Comparison of ENCODE assay signal across 18 cellular contexts in genomic region chr5:128290152-128290858, GRCh38.
DNase-seq lines count a peak whose midpoint lies in the region; ATAC-seq, FAIRE-seq and TF ChIP-seq lines count a peak whose summit lies in the region.
"Had no signal": no experiment of that assay in that cellular context is flagged by ENCODE, and none has a peak within 500 bp of the region (broad histone marks: within the 10 kb centered on the region; RNA-seq: fewer than 3 reads in every experiment).

No MANE protein-coding gene starts in this region.

- no peak overlapping the region for H2BK12ac ChIP-seq in H1 (ENCODE audit: low read depth, low read length)

- no peak overlapping the region for H4K8ac ChIP-seq in H1 (ENCODE audit: extremely low read depth, insufficient read depth, low read length)

- no peak overlapping the region for H3K14ac ChIP-seq in H1 (ENCODE audit: insufficient read length)

- TF ChIP-seq EP300 in H1 (IDR thresholded peaks at IDR 0.05; ENCODE audit: borderline replicate concordance in 1 of 2, low read depth in 2 of 2, low read length in 2 of 2): no peak

- no peaks in the 10 kb centered on the region for H3F3A ChIP-seq in PC-9 (ENCODE audit: insufficient read depth, low read depth)

- H2BK5ac ChIP-seq in H1 (ENCODE audit: low read depth, low read length): no peak overlapping the region

- peaks cover 19% of the 10 kb centered on the region for H3K36me3 Mint-ChIP-seq in neural crest cell (ENCODE audit: low read depth)
- H3K36me3 Mint-ChIP-seq: activated naive CD4-positive, alpha-beta T cell treated with anti-CD3 and anti-CD28 coated beads, Interleukin-2, amount 50 U/mL, for 24 hours had no signal

- no peaks in the 10 kb centered on the region for H3K27me3 Mint-ChIP-seq in neural crest cell (ENCODE audit: low read depth)
- H3K27me3 Mint-ChIP-seq: activated naive CD4-positive, alpha-beta T cell treated with anti-CD3 and anti-CD28 coated beads, Interleukin-2, amount 50 U/mL, for 24 hours had no signal

- no peak overlapping the region for H2BK120ac ChIP-seq in H1 (replicated peaks; ENCODE audit: low read depth, low read length)

- H3K4me1 ChIP-seq in HEK293 (ENCODE audit: control insufficient read depth, insufficient read depth, low read length): peaks cover 3% of the 10 kb centered on the region; the same call in 1 of the 2 replicates
- H3K4me1 ChIP-seq in PC-9 (replicated peaks; ENCODE audit: insufficient read depth): no peaks in the 10 kb centered on the region
- no peaks in the 10 kb centered on the region for H3K4me1 ChIP-seq in H1 (replicated peaks in 1 of 4; ENCODE audit: control insufficient read depth in 3 of 4, insufficient read depth in 4 of 4, low read length in 3 of 4)
- no peaks in the 10 kb centered on the region for H3K4me1 ChIP-seq in vagina
- H3K4me1 ChIP-seq: left lung, parathyroid adenoma had no signal

- H3K27ac Mint-ChIP-seq in neural crest cell (ENCODE audit: unreplicated experiment): peak overlapping the region; percentile 24
- H3K27ac Mint-ChIP-seq: activated naive CD4-positive, alpha-beta T cell treated with anti-CD3 and anti-CD28 coated beads, Interleukin-2, amount 50 U/mL, for 24 hours had no signal

- no peak for FAIRE-seq in H1 (lab: Jason Lieb, UNC)

- H3K23me2 ChIP-seq in H1 (ENCODE audit: low read depth, low read length): no peaks in the 10 kb centered on the region

- no peak for TF ChIP-seq POLR2A in H1 (IDR thresholded peaks at IDR 0.05; ENCODE audit: control extremely low read depth in 1 of 2, low read depth in 2 of 2, low read length in 2 of 2)
- no peak for TF ChIP-seq POLR2A in vagina (IDR thresholded peaks at IDR 0.05)

- ATAC-seq in HG03039 (IDR thresholded peaks at IDR 0.05; ENCODE audit: unreplicated experiment) (no peak), HG03457 (IDR thresholded peaks at IDR 0.05; ENCODE audit: unreplicated experiment) (no peak)
- ATAC-seq: left lung, Right ventricle myocardium inferior had no signal

- no peaks in the 10 kb centered on the region for H3K79me1 ChIP-seq in H1 (ENCODE audit: low read depth, low read length)

- no peaks in the 10 kb centered on the region for H3K27me3 ChIP-seq in PC-9 (ENCODE audit: insufficient read depth, low read depth)
- H3K27me3 ChIP-seq in H1 (replicated peaks in 1 of 4; ENCODE audit: control insufficient read depth in 3 of 4, extremely low read depth in 1 of 4, insufficient read depth in 3 of 4, low read length in 3 of 4): no peaks in the 10 kb centered on the region
- H3K27me3 ChIP-seq in vagina: no peaks in the 10 kb centered on the region
- H3K27me3 ChIP-seq: left lung had no signal

- H3K4me2 ChIP-seq in PC-9: no peak overlapping the region; the same call in 1 of the 2 replicates
- no peak overlapping the region for H3K4me2 ChIP-seq in H1 (ENCODE audit: insufficient read depth in 1 of 2, low read depth in 2 of 2, low read length in 2 of 2)
- H3K4me2 ChIP-seq: KMS-11 had no signal

- H4K20me1 ChIP-seq in PC-9 (ENCODE audit: insufficient read depth) (no peaks in the 10 kb centered on the region), H1 (replicated peaks in 1 of 2; ENCODE audit: control insufficient read depth in 1 of 2, insufficient read depth in 2 of 2, low read length in 2 of 2) (no peaks in the 10 kb centered on the region)

- H3K4me3 ChIP-seq in HEK293 (ENCODE audit: low read depth, low read length) (no peak overlapping the region), PC-9 (no peak overlapping the region), H1 (ENCODE audit: extremely low read depth in 1 of 4, insufficient read depth in 2 of 4, low read depth in 3 of 4, low read length in 4 of 4) (no peak overlapping the region), vagina (no peak overlapping the region)
- H3K4me3 ChIP-seq: left lung had no signal

- H3K18ac ChIP-seq in H1 (ENCODE audit: extremely low read depth, low read length): no peak overlapping the region

- intact Hi-C loops in PC-9 (cut with micrococcal nuclease; ENCODE audit: unreplicated experiment): no loop called here
- intact Hi-C loops in vagina (cut with DNase I): no loop called here

- no peaks in the 10 kb centered on the region for H3K79me2 ChIP-seq in PC-9 (ENCODE audit: low read depth)
- H3K79me2 ChIP-seq in H1 (ENCODE audit: control insufficient read depth in 1 of 2, insufficient read depth in 2 of 2, low read length in 2 of 2): no peaks in the 10 kb centered on the region
- H3K79me2 ChIP-seq: parathyroid adenoma had no signal

- H3K27ac ChIP-seq in HEK293 (ENCODE audit: extremely low read depth, low read depth, low read length): no peak overlapping the region
- H3K27ac ChIP-seq in PC-9: no peak overlapping the region
- no peak overlapping the region for H3K27ac ChIP-seq in H1 (ENCODE audit: low read depth, low read length)
- no peak overlapping the region for H3K27ac ChIP-seq in vagina
- H3K27ac ChIP-seq: HL-60, KMS-11, left lung, parathyroid adenoma had no signal

- H3K36me3 ChIP-seq in HEK293 (ENCODE audit: control insufficient read depth in 2 of 2, insufficient read depth in 1 of 2, low read length in 2 of 2): peaks cover 18 to 50% of the 10 kb centered on the region in 2 experiments
- no peaks in the 10 kb centered on the region for H3K36me3 ChIP-seq in PC-9 (ENCODE audit: low read depth)
- H3K36me3 ChIP-seq in H1 (ENCODE audit: control insufficient read depth in 2 of 4, insufficient read depth in 4 of 4, low read length in 3 of 4): peaks cover 0 to 2% (median 0%) of the 10 kb centered on the region in 4 experiments; a peak in 3 of 8 replicates
- H3K36me3 ChIP-seq in vagina: no peaks in the 10 kb centered on the region

- no peaks in the 10 kb centered on the region for H3K9me2 ChIP-seq in PC-9 (ENCODE audit: insufficient read depth)

- H2AFZ ChIP-seq in PC-9: peak overlapping the region; percentile 44; the same call in 1 of the 2 replicates
- H2AFZ ChIP-seq in H1 (ENCODE audit: low read length): no peak overlapping the region
- H2AFZ ChIP-seq: parathyroid adenoma had no signal

- H3K4me3 Mint-ChIP-seq in neural crest cell: no peak overlapping the region
- H3K4me3 Mint-ChIP-seq: activated naive CD4-positive, alpha-beta T cell treated with anti-CD3 and anti-CD28 coated beads, Interleukin-2, amount 50 U/mL, for 24 hours had no signal

- BruUV-seq in PC-9 (replicated peaks; lab: Mats Ljungman, UMichigan): no TSS peak

- no peak overlapping the region for H3K4ac ChIP-seq in H1 (replicated peaks; ENCODE audit: insufficient read length, low read depth, low read length)

- H4K91ac ChIP-seq in H1 (replicated peaks; ENCODE audit: insufficient read length, low read length): no peak overlapping the region

- CTCF ChIA-PET in HEK293 (lab: Yijun Ruan, JAX) (no interaction called here), PC-9 (lab: Charles Lee) (no interaction called here), H1 (lab: Charles Lee; ENCODE audit: partially characterized antibody) (interaction anchor here (1.3 kb wide), 1 partner anchor 12 kb away, joined by 3 read pairs; no protein-coding TSS in a partner anchor)

- no peak overlapping the region for H4K5ac ChIP-seq in H1 (ENCODE audit: insufficient read length, low read depth, low read length)

- H3K9me3 Mint-ChIP-seq in neural crest cell: peaks cover 3% of the 10 kb centered on the region

- H3K23ac ChIP-seq in H1 (ENCODE audit: insufficient read length): no peak overlapping the region

- no peak for TF ChIP-seq RAD21 in H1 (IDR thresholded peaks at IDR 0.05 in 1 of 2, conservative IDR thresholded peaks at IDR 0.05 in 1 of 2; ENCODE audit: low read depth in 2 of 2, low read length in 2 of 2)

- H3K9ac ChIP-seq in H1 (replicated peaks in 1 of 4; ENCODE audit: extremely low read depth in 1 of 4, low read depth in 3 of 4, low read length in 3 of 4): no peak overlapping the region
- H3K9ac ChIP-seq: KMS-11, parathyroid adenoma had no signal

- no peak overlapping the region for H2BK15ac ChIP-seq in H1 (ENCODE audit: low read length)

- no peak overlapping the region for H3K56ac ChIP-seq in H1 (replicated peaks; ENCODE audit: insufficient read length, low read depth, low read length)

- POLR2A ChIA-PET in HEK293 (lab: Yijun Ruan, JAX): no interaction called here
- POLR2A ChIA-PET in PC-9 (lab: Charles Lee; ENCODE audit: unreplicated experiment): no interaction called here
- POLR2A ChIA-PET in H1 (lab: Charles Lee; ENCODE audit: partially characterized antibody): no interaction called here

- WGBS in H1 (ENCODE audit: extremely low coverage in 1 of 2, insufficient coverage in 1 of 2, insufficient read length in 1 of 2, insufficient replicate concordance in 2 of 2, low coverage in 1 of 2, low lambda C conversion rate in 2 of 2, missing lambda C conversion rate in 1 of 2), 2 experiments: 90% methylated on average over 2 of the region's 2 CpGs; no CpG with 5 or more reads in 1 of the 2 experiments

- no peak for DNase-seq in PC-9
- no peak for DNase-seq in H1 (ENCODE audit: low read depth in 1 of 2, low spot score in 2 of 2)
- no peak for DNase-seq in neural crest cell (ENCODE audit: low read depth, low spot score)
- no peak for DNase-seq in vagina (ENCODE audit: extremely low spot score in 2 of 2)
- DNase-seq: activated CD4-positive, alpha-beta T cell treated with anti-CD3 and anti-CD28 coated beads, Interleukin-2, amount 50 U/mL, for 48 hours; central memory CD4-positive, alpha-beta T cell; COR-L47; effector memory CD4-positive, alpha-beta T cell; left lung; NCI-H345 had no signal

- no peaks in the 10 kb centered on the region for H3K4me1 Mint-ChIP-seq in neural crest cell
- H3K4me1 Mint-ChIP-seq: activated naive CD4-positive, alpha-beta T cell treated with anti-CD3 and anti-CD28 coated beads, Interleukin-2, amount 50 U/mL, for 24 hours had no signal

- no peaks in the 10 kb centered on the region for H3K9me3 ChIP-seq in HEK293 (ENCODE audit: control insufficient read depth, insufficient read depth, low read depth, low read length)
- H3K9me3 ChIP-seq in PC-9 (ENCODE audit: insufficient read depth, low read depth): no peaks in the 10 kb centered on the region
- H3K9me3 ChIP-seq in H1 (ENCODE audit: insufficient read depth in 2 of 2, low read depth in 1 of 2, low read length in 1 of 2): no peaks in the 10 kb centered on the region
- no peaks in the 10 kb centered on the region for H3K9me3 ChIP-seq in vagina
- H3K9me3 ChIP-seq: left lung had no signal

- H2AK5ac ChIP-seq in H1 (ENCODE audit: low read depth, low read length): no peak overlapping the region

- no peak overlapping the region for H2BK20ac ChIP-seq in H1 (ENCODE audit: low read length)

- TF ChIP-seq CTCF in HEK293 (tag by site-specific recombination; IDR thresholded peaks at IDR 0.05) (no peak), PC-9 (conservative IDR thresholded peaks at IDR 0.05) (no peak), H1 (IDR thresholded peaks at IDR 0.05; ENCODE audit: control extremely low read depth in 1 of 3, insufficient read depth in 1 of 3, low read depth in 1 of 3, low read length in 3 of 3) (no peak), neural crest cell (conservative IDR thresholded peaks at IDR 0.05) (no peak), vagina (IDR thresholded peaks at IDR 0.05) (no peak)

TF ChIP-seq in HEK293, 187 proteins besides CTCF, POLR2A, EP300 and RAD21 (continues in another document):
- 0 out of 2 replicates have a peak, but pooled peaks have one; percentile 16 for TF ChIP-seq ZNF629 (tag by site-specific recombination; IDR thresholded peaks at IDR 0.05)

Comparison
In these comparisons a context has a peak if more than half of its experiments do, and no peak if none do; other contexts are left out.
1. Of the 6 proteins assayed by ChIP-seq in both HEK293 and H1: peak only in HEK293: ATF2; only in H1: none; in both: none; in neither: 5.